7 cellular contexts compared by ENCODE assay signal in the genomic region with DNA sequence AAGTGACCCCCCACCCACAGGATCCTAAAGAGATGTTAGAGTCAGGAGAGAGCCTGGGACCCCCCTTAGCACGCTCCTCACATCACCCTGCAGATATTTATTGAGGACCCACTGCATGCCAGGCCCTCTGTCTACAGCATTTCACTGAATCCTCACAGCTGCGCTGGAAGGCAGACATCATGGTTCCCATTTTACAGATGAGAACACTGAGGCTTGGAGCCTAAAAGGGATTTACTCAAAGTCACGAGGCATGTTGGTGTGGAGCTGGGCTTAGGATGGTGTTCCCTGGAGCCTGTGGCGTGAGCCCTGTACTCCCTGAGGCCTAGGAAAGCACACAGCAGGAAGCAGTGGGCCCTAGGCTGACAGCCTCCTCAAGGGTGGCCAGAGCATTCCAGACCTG. TPM values are rescaled to one million over a fixed set of nuclear protein-coding genes. Genes with fewer than 3 reads are reported as not detected.
"Had no signal": no experiment of that assay in that cellular context is flagged by ENCODE, and none has a peak within 500 bp of the region (broad histone marks: within the 10 kb centered on the region; RNA-seq: fewer than 3 reads in every experiment).

No MANE protein-coding gene starts in this region.

- H3K4me2 ChIP-seq: GM23338 had no signal

- H3K27ac ChIP-seq: HL-60 had no signal

- H3K9me3 ChIP-seq: HAP-1 had no signal

- H2AFZ ChIP-seq: GM23338 had no signal

- H3K4me3 ChIP-seq: GM23338, HAP-1 had no signal

- ATAC-seq: GM23338, HCT116 had no signal

- H3K4me3 Mint-ChIP-seq: GM23338, HFFc6, IgD-negative memory B cell had no signal

- H3K27ac Mint-ChIP-seq: GM23338, HFFc6, IgD-negative memory B cell had no signal

- H3K4me1 ChIP-seq: HAP-1 had no signal

- H3K36me3 ChIP-seq: HAP-1 had no signal

- DNase-seq: HFFc6, KG1 had no signal

- H3K36me3 Mint-ChIP-seq: IgD-negative memory B cell had no signal

RNA-seq across cellular contexts. Expression of a gene that starts 39.2 kb away (rescaled TPM):
- polyA plus RNA-seq: IgD-negative memory B cell had no signal
